In the genomic region with DNA sequence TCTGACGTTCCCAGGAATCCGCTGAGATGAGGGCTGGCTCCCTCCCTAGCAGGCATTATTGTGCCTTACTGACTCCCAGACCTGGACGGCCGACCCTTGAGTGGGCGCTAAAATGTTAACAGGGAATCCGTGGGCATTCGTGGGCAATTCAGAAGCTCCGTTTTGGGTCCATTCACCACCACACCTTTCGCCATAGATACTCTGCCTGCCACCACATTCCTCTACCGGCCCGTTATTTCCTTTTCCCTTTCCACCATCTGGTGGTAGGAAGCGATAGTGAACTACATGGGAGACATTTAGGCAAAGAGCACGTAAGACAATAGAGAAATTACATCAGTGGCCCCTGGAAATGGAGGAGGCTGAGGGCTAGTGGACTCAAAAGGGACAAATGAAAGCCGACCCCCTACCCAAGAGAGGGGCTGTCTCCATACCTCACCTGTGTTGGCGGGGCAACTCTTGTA, we compare ENCODE assay signal across 8 cellular contexts. TPM values are rescaled to one million over a fixed set of nuclear protein-coding genes. Genes with fewer than 3 reads are reported as not detected.
DNase-seq lines count a peak whose midpoint lies in the region; ATAC-seq, FAIRE-seq and TF ChIP-seq lines count a peak whose summit lies in the region.

No MANE protein-coding gene starts in this region.

- H3K9ac ChIP-seq in Loucy (ENCODE audit: low read depth, low read length, poor library complexity, severe bottlenecking) (peak overlapping the region; percentile 63), kidney (ENCODE audit: low read length in 2 of 2) (peak overlapping the region in 1 of 2 donors; percentile 24)

- peaks cover 40% of the 10 kb centered on the region for H3K4me1 ChIP-seq in Loucy (ENCODE audit: insufficient read depth, low read length, poor library complexity, severe bottlenecking)
- H3K4me1 ChIP-seq in kidney (ENCODE audit: control insufficient read depth in 1 of 2, insufficient read depth in 1 of 2, low read depth in 1 of 2, low read length in 2 of 2), result no peaks in the 10 kb centered on the region

- peaks cover 18% of the 10 kb centered on the region for H4K20me1 ChIP-seq in Loucy (ENCODE audit: insufficient read depth, low read length, poor library complexity, severe bottlenecking)

- H3K36me3 ChIP-seq in Loucy (ENCODE audit: insufficient read depth, low read length) (no peaks in the 10 kb centered on the region), kidney (ENCODE audit: control insufficient read depth in 1 of 2, insufficient read depth in 2 of 2, low read length in 2 of 2) (no peaks in the 10 kb centered on the region)

- H3K27me3 ChIP-seq in Loucy (ENCODE audit: insufficient read depth, low read length, poor library complexity, severe bottlenecking), result no peaks in the 10 kb centered on the region

- no peaks in the 10 kb centered on the region for H3F3A ChIP-seq in Loucy (ENCODE audit: low read depth)

- peak; percentile 18 to 29 for ATAC-seq in activated CD4-positive, CD25-positive, alpha-beta regulatory T cell treated with anti-CD3 and anti-CD28 coated beads, Interleukin-2, amount 50 U/mL, for 24 hours
- ATAC-seq in GM19328 (IDR thresholded peaks at IDR 0.05; ENCODE audit: unreplicated experiment), result no peak

- peaks cover 37% of the 10 kb centered on the region for H3K79me2 ChIP-seq in Loucy (ENCODE audit: insufficient read depth, low read length)

- no peak for FAIRE-seq in kidney (lab: Jason Lieb, UNC)

- peak overlapping the region; percentile 72 for H3K4me3 ChIP-seq in Loucy (ENCODE audit: low read length, poor library complexity, severe bottlenecking)
- peak overlapping the region; percentile 62 for H3K4me3 ChIP-seq in choroid plexus epithelial cell (ENCODE audit: low read depth, low read length)
- H3K4me3 ChIP-seq in kidney (ENCODE audit: low read length in 2 of 2), result peak overlapping the region; percentile 50 to 61

- H3K9me3 ChIP-seq in Loucy (ENCODE audit: insufficient read depth, low read depth, low read length) (no peaks in the 10 kb centered on the region), kidney (ENCODE audit: control insufficient read depth in 1 of 2, low read length in 2 of 2) (no peaks in the 10 kb centered on the region)

- TF ChIP-seq CTCF in Loucy (conservative IDR thresholded peaks at IDR 0.05; ENCODE audit: low read length), result peak; percentile 58
- peak; percentile 69 for TF ChIP-seq CTCF in choroid plexus epithelial cell (conservative IDR thresholded peaks at IDR 0.05; ENCODE audit: low read depth, low read length)
- peak; percentile 57 for TF ChIP-seq CTCF in kidney (IDR thresholded peaks at IDR 0.05; ENCODE audit: borderline replicate concordance, extremely low read depth, insufficient read depth)

- peak overlapping the region; percentile 71 to 75 for H3K27ac ChIP-seq in kidney (ENCODE audit: low read depth in 2 of 2, low read length in 2 of 2)

- no peaks in the 10 kb centered on the region for H3K9me2 ChIP-seq in Loucy (replicated peaks; ENCODE audit: low read depth, low read length)

- 0 out of 2 replicates have a peak overlapping the region, but pooled peaks have one; percentile 80 for H2AFZ ChIP-seq in Loucy (ENCODE audit: low read length)

- H3K4me2 ChIP-seq in Loucy (ENCODE audit: low read depth, low read length, poor library complexity, severe bottlenecking), result peak overlapping the region; percentile 71

- no peak for DNase-seq in activated CD4-positive, CD25-positive, alpha-beta regulatory T cell treated with anti-CD3 and anti-CD28 coated beads, Interleukin-2, amount 50 U/mL, for 72 hours
- DNase-seq in SW 1271 (lab: John Stamatoyannopoulos, UW) (peak; percentile 22 to 59), choroid plexus epithelial cell (ENCODE audit: low read depth) (peak; percentile 85), kidney (no peak)
- peak; percentile 29 for DNase-seq in stimulated activated CD4-positive, alpha-beta T cell treated with anti-CD3 and anti-CD28 coated beads, Interleukin-4, amount 100 ng/mL, for 24 hours

- intact Hi-C loops in kidney (cut with DNase I), result loop anchor here (10.0 kb wide), 1 partner anchor 144 kb away; no protein-coding TSS in a partner anchor

RNA-seq across cellular contexts. Expression of gene SH3KBP1, which starts 1.0 kb away (rescaled TPM):
- 20.0 TPM for total RNA-seq in kidney
- polyA plus RNA-seq in kidney (ENCODE audit: insufficient read depth, low read depth, low replicate concordance), result 10.9 TPM

Comparison
In these comparisons a context has a peak if more than half of its experiments do, and no peak if none do; other contexts are left out.
1. DNase-seq: peak in SW 1271 (2 of 2), choroid plexus epithelial cell (single experiment) and stimulated activated CD4-positive, alpha-beta T cell treated with anti-CD3 and anti-CD28 coated beads, Interleukin-4, amount 100 ng/mL, for 24 hours (single experiment); none in activated CD4-positive, CD25-positive, alpha-beta regulatory T cell treated with anti-CD3 and anti-CD28 coated beads, Interleukin-2, amount 50 U/mL, for 72 hours (single experiment) and kidney (single experiment).
2. Peak in every context shown above with its lines, with median percentiles within 50 percentile points of each other: H3K4me3 ChIP-seq and CTCF ChIP-seq.